ENCODE assay signal across 8 cellular contexts in the genomic region with DNA sequence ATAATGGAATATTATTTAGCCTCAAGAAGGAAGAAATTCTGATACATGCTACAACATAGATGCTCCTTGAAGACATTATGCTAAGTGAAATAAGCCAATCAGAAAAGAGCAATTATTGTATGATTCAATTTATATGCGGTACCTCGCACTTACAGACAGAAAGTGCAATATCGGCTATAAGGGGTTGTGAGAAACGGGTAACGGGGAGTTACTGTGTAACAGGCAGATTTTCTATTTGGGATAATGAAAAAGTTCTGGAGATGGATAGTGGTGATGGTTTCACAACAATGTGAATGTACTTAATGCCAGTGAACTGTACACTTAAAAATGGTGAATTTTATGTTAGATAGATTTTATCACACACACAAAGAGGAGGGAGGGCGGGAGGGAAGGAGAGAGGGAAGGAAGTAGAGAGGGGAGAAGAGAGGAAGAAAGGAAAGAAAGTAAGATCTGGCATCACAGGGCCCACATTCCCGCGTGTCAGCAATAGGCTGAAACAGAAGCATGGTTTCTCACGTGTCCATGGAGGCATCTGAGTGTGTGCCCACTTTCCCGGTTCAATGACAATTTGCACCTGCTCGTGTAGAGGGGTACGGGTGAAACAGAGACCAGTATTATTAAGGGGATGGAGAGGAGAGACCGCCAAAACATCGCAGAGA. TPM values are rescaled to one million over a fixed set of nuclear protein-coding genes. Genes with fewer than 3 reads are reported as not detected.
A peak's percentile ranks its signal among the peaks of the same experiment; 100 is the strongest.
DNase-seq lines count a peak whose midpoint lies in the region; ATAC-seq, FAIRE-seq and TF ChIP-seq lines count a peak whose summit lies in the region.

No MANE protein-coding gene starts in this region.

- peaks cover 16 to 31% (median 25%) of the 10 kb centered on the region in 4 donors for H3K4me1 Mint-ChIP-seq in CD4-positive, alpha-beta memory T cell

- SMC1A ChIA-PET in GM12878 (lab: Charles Lee; ENCODE audit: uncharacterized antibody, unreplicated experiment), result interaction anchor here (0.6 to 2.3 kb wide), 11 partner anchors 12 to 216 kb away, joined by 3 to 12 read pairs (median 4); a partner anchor contains a TSS

- no peak for ATAC-seq in GM12878
- peak; percentile 17 for ATAC-seq in left lung

- no peaks in the 10 kb centered on the region for H3K27me3 ChIP-seq in CD4-positive, alpha-beta memory T cell (ENCODE audit: insufficient read depth, low read length)
- H3K27me3 ChIP-seq in GM12878 (replicated peaks in 1 of 2; ENCODE audit: control insufficient read depth in 2 of 2, insufficient read depth in 2 of 2, low read length in 1 of 2), result no peaks in the 10 kb centered on the region
- no peaks in the 10 kb centered on the region for H3K27me3 ChIP-seq in left lung
- H3K27me3 ChIP-seq in thyroid gland, result no peaks in the 10 kb centered on the region

- peak overlapping the region; percentile 82 for H3K27ac ChIP-seq in CD4-positive, alpha-beta memory T cell (ENCODE audit: low read depth, low read length)
- H3K27ac ChIP-seq in GM12878 (ENCODE audit: control insufficient read depth, insufficient read depth) (peak overlapping the region; percentile 94), left lung (peak overlapping the region; percentile 92 to 97), thyroid gland (peak overlapping the region; percentile 67 to 91 (median 73))

- peak overlapping the region; percentile 81 to 95 for H3K4me3 ChIP-seq in CD4-positive, alpha-beta memory T cell (ENCODE audit: low read length in 2 of 2)
- H3K4me3 ChIP-seq in Jurkat, Clone E6-1 (ENCODE audit: low read length), result peak overlapping the region; percentile 100
- H3K4me3 ChIP-seq in GM12878 (peak overlapping the region; percentile 91), left lung (peak overlapping the region; percentile 62 to 66), thyroid gland (replicated peaks in 1 of 3) (peak overlapping the region; percentile 29 to 46 (median 39))

- TF ChIP-seq EP300 in GM12878 (IDR thresholded peaks at IDR 0.05; ENCODE audit: borderline replicate concordance in 1 of 2, control insufficient read depth in 1 of 2, low read depth in 2 of 2, low read length in 2 of 2), result no peak

- intact Hi-C loops in CD4-positive, alpha-beta memory T cell (cut with micrococcal nuclease), result loop anchor here (2.0 kb wide), 3 partner anchors 56 to 218 kb away; a partner anchor contains a TSS
- intact Hi-C loops in GM12878 (cut with micrococcal nuclease; ENCODE audit: unreplicated experiment), result loop anchor here (5.0 kb wide), 3 partner anchors 156 to 216 kb away; a partner anchor contains a TSS
- intact Hi-C loops in left lung (cut with DNase I), result no loop called here
- intact Hi-C loops in thyroid gland (cut with DNase I), result loop anchor here (5.0 kb wide), 1 partner anchor 171 kb away; no protein-coding TSS in a partner anchor

- no peak for FAIRE-seq in GM12878 (lab: Jason Lieb, UNC)

- no peaks in the 10 kb centered on the region for H3K27me3 Mint-ChIP-seq in CD4-positive, alpha-beta memory T cell

- peak overlapping the region; percentile 93 to 97 (median 95) for H3K27ac Mint-ChIP-seq in CD4-positive, alpha-beta memory T cell

- CTCF ChIA-PET in CD4-positive, alpha-beta memory T cell (lab: Charles Lee; ENCODE audit: partially characterized antibody), result interaction anchor here (0.7 to 5.1 kb wide), 5 partner anchors 53 to 217 kb away, joined by 3 to 33 read pairs (median 8); a partner anchor contains a TSS
- CTCF ChIA-PET in GM12878 (lab: Yijun Ruan, JAX), result interaction anchor here (0.6 to 5.1 kb wide), 8 partner anchors 10 to 396 kb away, joined by 3 to 24 read pairs (median 4); a partner anchor contains a TSS

- TF ChIP-seq POLR2A in GM12878 (IDR thresholded peaks at IDR 0.05; ENCODE audit: low read depth, low read length) (no peak), thyroid gland (IDR thresholded peaks at IDR 0.05) (no peak)

- DNase-seq in CD4-positive, alpha-beta memory T cell, result no peak
- DNase-seq in Jurkat, Clone E6-1 (ENCODE audit: low read depth, low spot score), result no peak
- no peak for DNase-seq in GM12878 (ENCODE audit: low read depth, low spot score)
- no peak for DNase-seq in left lung
- no peak for DNase-seq in thyroid gland
- DNase-seq in GOT3 (lab: John Stamatoyannopoulos, UW), result no peak
- no peak for DNase-seq in activated CD8-positive, alpha-beta memory T cell treated with anti-CD3 and anti-CD28 coated beads, Interleukin-2, amount 50 U/mL, for 48 hours
- DNase-seq in putamen (ENCODE audit: low spot score), result no peak

- RAD21 ChIA-PET in GM12878 (lab: Charles Lee; ENCODE audit: unreplicated experiment), result interaction anchor here (0.7 to 1.5 kb wide), 14 partner anchors 14 to 365 kb away, joined by 3 to 16 read pairs (median 4); a partner anchor contains a TSS

- peak overlapping the region; percentile 70 for H3K4me2 ChIP-seq in GM12878 (ENCODE audit: control insufficient read depth, insufficient read depth)

- WGBS in GM12878 (ENCODE audit: insufficient coverage, insufficient replicate concordance, low lambda C conversion rate, missing lambda C conversion rate), result 20% methylated on average over 13 of the region's 14 CpGs
- WGBS in thyroid gland, 2 donors, result 7% methylated on average over 14 of the region's 14 CpGs

- H4K20me1 ChIP-seq in GM12878 (ENCODE audit: control insufficient read depth, insufficient read depth), result no peaks in the 10 kb centered on the region

- no peak for TF ChIP-seq CTCF in GM12878 (IDR thresholded peaks at IDR 0.05 in 2 of 3, conservative IDR thresholded peaks at IDR 0.05 in 1 of 3; ENCODE audit: control insufficient read depth in 2 of 3, extremely low read depth in 1 of 3, insufficient read depth in 1 of 3, low read depth in 3 of 3, low read length in 3 of 3)
- no peak for TF ChIP-seq CTCF in left lung (IDR thresholded peaks at IDR 0.05)
- no peak for TF ChIP-seq CTCF in thyroid gland (IDR thresholded peaks at IDR 0.05)

- H3K9me3 ChIP-seq in CD4-positive, alpha-beta memory T cell (ENCODE audit: control insufficient read depth in 1 of 2, low read length in 2 of 2), result no peaks in the 10 kb centered on the region
- H3K9me3 ChIP-seq in GM12878 (replicated peaks; ENCODE audit: control insufficient read depth, insufficient read depth, low read length), result no peaks in the 10 kb centered on the region; the same call in 2 of the 3 replicates
- H3K9me3 ChIP-seq in left lung, result no peaks in the 10 kb centered on the region
- H3K9me3 ChIP-seq in thyroid gland, result no peaks in the 10 kb centered on the region

- H3K4me3 Mint-ChIP-seq in CD4-positive, alpha-beta memory T cell, result peak overlapping the region; percentile 95 to 99 (median 98)

- no peaks in the 10 kb centered on the region for H3K36me3 ChIP-seq in CD4-positive, alpha-beta memory T cell (ENCODE audit: insufficient read depth, low read length)
- H3K36me3 ChIP-seq in GM12878 (ENCODE audit: control insufficient read depth in 2 of 2, insufficient read depth in 2 of 2, low read length in 1 of 2) (0 out of 4 replicates have a peak, but pooled peaks cover 0 to 4% of the 10 kb centered on the region in 2 experiments), left lung (no peaks in the 10 kb centered on the region), thyroid gland (no peaks in the 10 kb centered on the region)

- in situ Hi-C loops in GM12878 (cut with MboI), result no loop called here

- TF ChIP-seq RAD21 in GM12878 (IDR thresholded peaks at IDR 0.05; ENCODE audit: insufficient read depth, low read depth, low read length), result no peak

- BruUV-seq in GM12878 (replicated peaks; lab: Mats Ljungman, UMichigan), result no TSS peak

- H3K9ac ChIP-seq in GM12878 (ENCODE audit: control insufficient read depth, insufficient read depth, low read length), result peak overlapping the region; percentile 96

- H2AFZ ChIP-seq in GM12878 (ENCODE audit: control insufficient read depth, low read depth, low read length), result peak overlapping the region; percentile 92

- peaks cover 19% of the 10 kb centered on the region for H3K4me1 ChIP-seq in CD4-positive, alpha-beta memory T cell (ENCODE audit: insufficient read depth, low read length)
- H3K4me1 ChIP-seq in GM12878 (ENCODE audit: control insufficient read depth, insufficient read depth, low read length) (peaks cover 22% of the 10 kb centered on the region), left lung (peaks cover 5 to 21% of the 10 kb centered on the region in 2 donors), thyroid gland (peaks cover 10 to 12% of the 10 kb centered on the region in 2 donors)

- no peaks in the 10 kb centered on the region for H3K9me3 Mint-ChIP-seq in CD4-positive, alpha-beta memory T cell

- peaks cover 45% of the 10 kb centered on the region for H3K79me2 ChIP-seq in GM12878 (ENCODE audit: control insufficient read depth, insufficient read depth, low read length)

- H3K36me3 Mint-ChIP-seq in CD4-positive, alpha-beta memory T cell, result peaks cover 4 to 6% of the 10 kb centered on the region in 2 donors

- POLR2A ChIA-PET in CD4-positive, alpha-beta memory T cell (lab: Charles Lee; ENCODE audit: partially characterized antibody), result interaction anchor here (0.6 to 1.9 kb wide), 28 partner anchors 19 to 614 kb away, joined by 3 to 16 read pairs (median 4); a partner anchor contains a TSS
- POLR2A ChIA-PET in GM12878 (lab: Charles Lee), result interaction anchor here (0.8 to 2.6 kb wide), 13 partner anchors 11 to 238 kb away, joined by 3 to 9 read pairs (median 4); a partner anchor contains a TSS

RNA-seq across cellular contexts. Expression of a gene that starts 0.7 kb away (rescaled TPM):
- 1 to 10 TPM; 6.5 to 8.9 TPM for total RNA-seq in CD4-positive, alpha-beta memory T cell
- 1 to 10 TPM; 1.2 to 5.5 TPM for polyA plus RNA-seq in CD4-positive, alpha-beta memory T cell
- 46.1 TPM for polyA plus RNA-seq in Jurkat, Clone E6-1 (2012; ENCODE audit: insufficient read depth, insufficient read length)
- total RNA-seq in GM12878 (2013; cell fraction: nucleolus; rRNA removed), result 46.6 and 51.1 TPM in 2 replicates
- total RNA-seq in GM12878 (2014; rRNA removed) (47.8 and 65.9 TPM in 2 replicates), GM12878 (2014; rRNA removed; fragmentation: Illumina TruSeq; extraction: Trizol) (68.4 and 71.7 TPM in 2 replicates), GM12878 (2021) (48.1 and 48.2 TPM in 2 replicates), left lung (1 to 10 TPM; 3.7 to 4.4 TPM), thyroid gland (1 to 10 TPM in 3 of 4 donors, under 1 TPM in 1; 0.67 to 1.3 (median 1.2) TPM)
- polyA plus RNA-seq in GM12878 (2011; ENCODE audit: low read depth), result 14.3 TPM
- polyA plus RNA-seq in GM12878 (2011; rRNA removed) (23.0 and 34.7 TPM in 2 replicates), GM12878 (2014; fragmentation: Illumina TruSeq; extraction: Trizol) (49.3 and 62.5 TPM in 2 replicates), GM12878 (2014; fragmentation: Nextera tagmentation; extraction: Ambion mirVana) (10 to 100 TPM; 25.3 to 28.2 TPM), GM12878 (2014; rRNA removed) (34.6 and 42.3 TPM in 2 replicates), GM12878 (2016; fragmentation: Nextera tagmentation; extraction: Ambion mirVana) (10 to 100 TPM; 41.9 to 45.5 TPM)
- polyA plus RNA-seq in GM12878 (2011; cell fraction: cytosol; rRNA removed), result 13.1 and 15.1 TPM in 2 replicates
- polyA plus RNA-seq in GM12878 (2011; cell fraction: nucleus; rRNA removed), result 22.6 and 29.1 TPM in 2 replicates
- 28.7 and 29.9 TPM in 2 replicates for polyA plus RNA-seq in GM12878 (2012)
- polyA minus RNA-seq in GM12878 (2011; rRNA and poly(A)+ RNA removed), result 42.4 and 53.2 TPM in 2 replicates
- 6.0 and 13.4 TPM in 2 replicates for polyA minus RNA-seq in GM12878 (2011; cell fraction: cytosol; rRNA and poly(A)+ RNA removed)
- polyA minus RNA-seq in GM12878 (2011; cell fraction: nucleus; rRNA and poly(A)+ RNA removed), result 8.2 and 12.5 TPM in 2 replicates

Comparison
In these comparisons a context has a peak if more than half of its experiments do, and no peak if none do; other contexts are left out.
1. H3K4me3 ChIP-seq: peak in every context shown above with its lines; median percentile 100 in Jurkat, Clone E6-1; 91 in GM12878; 88 in CD4-positive, alpha-beta memory T cell; 64 in left lung; 39 in thyroid gland.
2. RNA of a gene that starts 0.7 kb away (total RNA-seq): 46.6 to 71.7 TPM in GM12878; 6.5 to 8.9 TPM in CD4-positive, alpha-beta memory T cell, 3.7 to 4.4 TPM in left lung and 0.67 to 1.3 TPM in thyroid gland; every median in the first group is over 4 times any median in the second.
3. intact Hi-C loops: an anchor here in CD4-positive, alpha-beta memory T cell (2.0 kb wide), GM12878 (5.0 kb wide) and thyroid gland (5.0 kb wide); none called in left lung.
4. Peak in every context shown above with its lines, with median percentiles within 50 percentile points of each other: H3K27ac ChIP-seq.